In genomic region chr2:113602869-113603466, GRCh38 we compare ENCODE assay signal across 8 cellular contexts. TPM values are rescaled to one million over a fixed set of nuclear protein-coding genes. Genes with fewer than 3 reads are reported as not detected.
A peak's percentile ranks its signal among the peaks of the same experiment; 100 is the strongest.
DNase-seq lines count a peak whose midpoint lies in the region; ATAC-seq and TF ChIP-seq lines count a peak whose summit lies in the region.

No MANE protein-coding gene starts in this region.

- intact Hi-C loops in activated CD8-positive, alpha-beta T cell treated with anti-CD3 and anti-CD28 coated beads for 36 hours (cut with micrococcal nuclease): loop anchor here (5.0 kb wide), 1 partner anchor 89 kb away; no protein-coding TSS in a partner anchor

- DNase-seq in H7 (peak; percentile 4), hepatocyte (ENCODE audit: low spot score) (peak; percentile 3), HuH-7 (ENCODE audit: low spot score) (no peak), epidermal melanocyte (ENCODE audit: insufficient read length, low spot score) (no peak), NCI-H2171 treated with DMSO at 0.1 percent for 48 hours (lab: John Stamatoyannopoulos, UW) (no peak)
- no peak for DNase-seq in activated CD8-positive, alpha-beta T cell treated with anti-CD3 and anti-CD28 coated beads for 36 hours
- no peak for DNase-seq in stimulated activated naive CD4-positive, alpha-beta T cell treated with Interleukin-2 at 50 U/mL for 16 hours (lab: John Stamatoyannopoulos, UW)

- no peaks in the 10 kb centered on the region for H4K20me1 ChIP-seq in hepatocyte (ENCODE audit: insufficient read depth, poor library complexity, severe bottlenecking)

- H3K4me1 Mint-ChIP-seq in activated CD8-positive, alpha-beta T cell treated with anti-CD3 and anti-CD28 coated beads for 36 hours (ENCODE audit: low read depth): peaks cover 7% of the 10 kb centered on the region
- peaks cover 10% of the 10 kb centered on the region for H3K4me1 Mint-ChIP-seq in stimulated activated memory B cell treated with anti-CD40 and anti-IgM and Interleukin-4, amounts not matched to agents 10 μg/mL and 1 μg/mL and 100 μg/mL, for 72 hours

- H2AFZ ChIP-seq in hepatocyte: no peak overlapping the region

- peak overlapping the region; percentile 35 for H3K27ac ChIP-seq in hepatocyte

- no peaks in the 10 kb centered on the region for H3K79me2 ChIP-seq in hepatocyte

- TF ChIP-seq CTCF in activated CD8-positive, alpha-beta T cell treated with anti-CD3 and anti-CD28 coated beads for 36 hours (IDR thresholded peaks at IDR 0.05): no peak
- no peak for TF ChIP-seq CTCF in hepatocyte (IDR thresholded peaks at IDR 0.05; ENCODE audit: poor library complexity)

- peak overlapping the region; percentile 92 for H3K4me3 Mint-ChIP-seq in activated CD8-positive, alpha-beta T cell treated with anti-CD3 and anti-CD28 coated beads for 36 hours
- peak overlapping the region; percentile 86 for H3K4me3 Mint-ChIP-seq in stimulated activated memory B cell treated with anti-CD40 and anti-IgM and Interleukin-4, amounts not matched to agents 10 μg/mL and 1 μg/mL and 100 μg/mL, for 72 hours

- POLR2A ChIA-PET in activated CD8-positive, alpha-beta T cell treated with anti-CD3 and anti-CD28 coated beads for 36 hours (lab: Charles Lee): interaction anchor here (1.5 kb wide), 1 partner anchor 97 kb away, joined by 3 read pairs; no protein-coding TSS in a partner anchor

- WGBS in hepatocyte (ENCODE audit: low lambda C conversion rate, missing lambda C conversion rate): 42% methylated on average over 2 of the region's 2 CpGs

- H3K4me3 ChIP-seq in H7 (ENCODE audit: insufficient read depth, low read depth, low read length): peak overlapping the region; percentile 34
- H3K4me3 ChIP-seq in hepatocyte: no peak overlapping the region

- H3K27me3 ChIP-seq in H7 (ENCODE audit: control insufficient read depth, insufficient read depth, low read length): no peaks in the 10 kb centered on the region
- no peaks in the 10 kb centered on the region for H3K27me3 ChIP-seq in hepatocyte

- H3K9me2 ChIP-seq in hepatocyte (replicated peaks; ENCODE audit: insufficient read depth): no peaks in the 10 kb centered on the region

- peaks cover 1% of the 10 kb centered on the region for H3K36me3 Mint-ChIP-seq in activated CD8-positive, alpha-beta T cell treated with anti-CD3 and anti-CD28 coated beads for 36 hours (ENCODE audit: low read depth)
- no peaks in the 10 kb centered on the region for H3K36me3 Mint-ChIP-seq in stimulated activated memory B cell treated with anti-CD40 and anti-IgM and Interleukin-4, amounts not matched to agents 10 μg/mL and 1 μg/mL and 100 μg/mL, for 72 hours

- no peak for ATAC-seq in activated CD8-positive, alpha-beta T cell treated with anti-CD3 and anti-CD28 coated beads for 36 hours
- ATAC-seq in stimulated activated memory B cell treated with anti-CD40 and anti-IgM and Interleukin-4, amounts not matched to agents 10 μg/mL and 1 μg/mL and 100 μg/mL, for 72 hours: peak; percentile 68

- no peaks in the 10 kb centered on the region for H3K4me1 ChIP-seq in hepatocyte (ENCODE audit: insufficient read depth)

- H3K9me3 ChIP-seq in hepatocyte (ENCODE audit: low read depth): no peaks in the 10 kb centered on the region

- no peaks in the 10 kb centered on the region for H3K36me3 ChIP-seq in H7 (replicated peaks; ENCODE audit: control insufficient read depth, insufficient read depth, low read length)
- H3K36me3 ChIP-seq in hepatocyte (replicated peaks; ENCODE audit: insufficient read depth, low read depth): no peaks in the 10 kb centered on the region

- H3K27ac Mint-ChIP-seq in activated CD8-positive, alpha-beta T cell treated with anti-CD3 and anti-CD28 coated beads for 36 hours: peak overlapping the region; percentile 94
- peak overlapping the region; percentile 85 for H3K27ac Mint-ChIP-seq in stimulated activated memory B cell treated with anti-CD40 and anti-IgM and Interleukin-4, amounts not matched to agents 10 μg/mL and 1 μg/mL and 100 μg/mL, for 72 hours

- no peaks in the 10 kb centered on the region for H3K27me3 Mint-ChIP-seq in activated CD8-positive, alpha-beta T cell treated with anti-CD3 and anti-CD28 coated beads for 36 hours
- no peaks in the 10 kb centered on the region for H3K27me3 Mint-ChIP-seq in stimulated activated memory B cell treated with anti-CD40 and anti-IgM and Interleukin-4, amounts not matched to agents 10 μg/mL and 1 μg/mL and 100 μg/mL, for 72 hours

- H3K9me3 Mint-ChIP-seq in activated CD8-positive, alpha-beta T cell treated with anti-CD3 and anti-CD28 coated beads for 36 hours: no peaks in the 10 kb centered on the region
- H3K9me3 Mint-ChIP-seq in stimulated activated memory B cell treated with anti-CD40 and anti-IgM and Interleukin-4, amounts not matched to agents 10 μg/mL and 1 μg/mL and 100 μg/mL, for 72 hours: no peaks in the 10 kb centered on the region

- CTCF ChIA-PET in activated CD8-positive, alpha-beta T cell treated with anti-CD3 and anti-CD28 coated beads for 36 hours (lab: Charles Lee): interaction anchor here (0.7 to 2.4 kb wide), 4 partner anchors 89 to 104 kb away, joined by 3 to 16 read pairs (median 8); no protein-coding TSS in a partner anchor

- peak overlapping the region; percentile 65 for H3K4me2 ChIP-seq in hepatocyte

RNA-seq across cellular contexts. Expression of gene RABL2A, which starts 24.1 kb away (rescaled TPM):
- total RNA-seq in H7 (2014; rRNA removed; shearing (Covaris generic)): 4.8 and 6.5 TPM in 2 replicates
- 10 to 100 TPM; 11.8 TPM for total RNA-seq in activated CD8-positive, alpha-beta T cell treated with anti-CD3 and anti-CD28 coated beads for 36 hours
- total RNA-seq in hepatocyte: 7.3 and 9.3 TPM in 2 replicates
- 15.4 and 16.2 TPM in 2 replicates for polyA plus RNA-seq in hepatocyte

Comparison
In these comparisons a context has a peak if more than half of its experiments do, and no peak if none do; other contexts are left out.
1. DNase-seq: peak in H7 (single experiment) and hepatocyte (single experiment); none in activated CD8-positive, alpha-beta T cell treated with anti-CD3 and anti-CD28 coated beads for 36 hours (single experiment), HuH-7 (single experiment), epidermal melanocyte (single experiment), NCI-H2171 treated with DMSO at 0.1 percent for 48 hours (single experiment) and stimulated activated naive CD4-positive, alpha-beta T cell treated with Interleukin-2 at 50 U/mL for 16 hours (single experiment).